ENCODE assay signal across 24 cellular contexts in genomic region chr4:46258436-46258835, GRCh38.
DNase-seq lines count a peak whose midpoint lies in the region; ATAC-seq lines count a peak whose summit lies in the region.
"Had no signal": no experiment of that assay in that cellular context is flagged by ENCODE, and none has a peak within 500 bp of the region (broad histone marks: within the 10 kb centered on the region; RNA-seq: fewer than 3 reads in every experiment).

No MANE protein-coding gene starts in this region.

- no peaks in the 10 kb centered on the region for H3K27me3 Mint-ChIP-seq in stimulated activated naive CD8-positive, alpha-beta T cell treated with anti-CD3 and anti-CD28 coated beads, Interleukin-15, amount 100 ng/mL, for 72 hours
- H3K27me3 Mint-ChIP-seq: IgD-negative memory B cell had no signal

- peak overlapping the region; percentile 44 for H3K27ac ChIP-seq in temporal lobe (ENCODE audit: low read depth, low read length)
- H3K27ac ChIP-seq: 22Rv1, HL-60, KMS-11, Peyer's patch, SK-N-MC had no signal

- no peak for ATAC-seq in stimulated activated naive CD8-positive, alpha-beta T cell treated with anti-CD3 and anti-CD28 coated beads, Interleukin-15, amount 100 ng/mL, for 72 hours
- ATAC-seq: HCT116 had no signal

- H3K9me3 Mint-ChIP-seq in stimulated activated naive CD8-positive, alpha-beta T cell treated with anti-CD3 and anti-CD28 coated beads, Interleukin-15, amount 100 ng/mL, for 72 hours: no peaks in the 10 kb centered on the region

- H3K4me3 Mint-ChIP-seq in stimulated activated naive CD8-positive, alpha-beta T cell treated with anti-CD3 and anti-CD28 coated beads, Interleukin-15, amount 100 ng/mL, for 72 hours: no peak overlapping the region
- H3K4me3 Mint-ChIP-seq: IgD-negative memory B cell had no signal

- no peaks in the 10 kb centered on the region for H3K4me1 Mint-ChIP-seq in stimulated activated naive CD8-positive, alpha-beta T cell treated with anti-CD3 and anti-CD28 coated beads, Interleukin-15, amount 100 ng/mL, for 72 hours
- H3K4me1 Mint-ChIP-seq: IgD-negative memory B cell had no signal

- peak; percentile 22 for DNase-seq in DMS 273 (lab: John Stamatoyannopoulos, UW; ENCODE audit: unreplicated experiment)
- no peak for DNase-seq in DMS 273 treated with DMSO at 0.1 percent for 48 hours (lab: John Stamatoyannopoulos, UW)
- peak; percentile 42 to 67 for DNase-seq in NCI-H524 (lab: John Stamatoyannopoulos, UW)
- peak; percentile 26 for DNase-seq in globus pallidus (ENCODE audit: low spot score)
- no peak for DNase-seq in activated effector memory CD4-positive, alpha-beta T cell treated with anti-CD3 and anti-CD28 coated beads, Interleukin-2, amount 50 U/mL, for 16 hours
- no peak for DNase-seq in stimulated activated naive CD8-positive, alpha-beta T cell treated with anti-CD3 and anti-CD28 coated beads, Interleukin-15, amount 100 ng/mL, for 72 hours
- DNase-seq in HCEC 1CT: no peak
- DNase-seq: ACHN, Calu3, GOT3, MM.1S, NCI-H1417 treated with DMSO at 0.1 percent for 48 hours, NCI-H187, NCI-H2081 treated with DMSO at 0.1 percent for 48 hours, NCI-H69, Peyer's patch, SHP77 treated with DMSO at 0.1 percent for 48 hours had no signal

- no peak overlapping the region for H3K27ac Mint-ChIP-seq in stimulated activated naive CD8-positive, alpha-beta T cell treated with anti-CD3 and anti-CD28 coated beads, Interleukin-15, amount 100 ng/mL, for 72 hours
- H3K27ac Mint-ChIP-seq: IgD-negative memory B cell had no signal

Comparison
In these comparisons a context has a peak if more than half of its experiments do, and no peak if none do; other contexts are left out.
1. DNase-seq: peak in DMS 273 (single experiment), NCI-H524 (2 of 2) and globus pallidus (single experiment); none in DMS 273 treated with DMSO at 0.1 percent for 48 hours (single experiment), activated effector memory CD4-positive, alpha-beta T cell treated with anti-CD3 and anti-CD28 coated beads, Interleukin-2, amount 50 U/mL, for 16 hours (single experiment), stimulated activated naive CD8-positive, alpha-beta T cell treated with anti-CD3 and anti-CD28 coated beads, Interleukin-15, amount 100 ng/mL, for 72 hours (0 of 2) and HCEC 1CT (single experiment).